In genomic region chrX:118345045-118345400, GRCh38 we compare ENCODE assay signal across 8 cellular contexts.
DNase-seq lines count a peak whose midpoint lies in the region; ATAC-seq and TF ChIP-seq lines count a peak whose summit lies in the region.

No MANE protein-coding gene starts in this region.

- no peak for DNase-seq in astrocyte of the cerebellum (ENCODE audit: low read depth)
- DNase-seq in hypothalamus (lab: John Stamatoyannopoulos, UW) = no peak
- DNase-seq in activated effector memory CD4-positive, alpha-beta T cell treated with anti-CD3 and anti-CD28 coated beads, Interleukin-2, amount 50 U/mL, for 16 hours = no peak
- no peak for DNase-seq in activated CD8-positive, alpha-beta memory T cell treated with anti-CD3 and anti-CD28 coated beads for 24 hours
- no peak for DNase-seq in hepatic stellate cell (ENCODE audit: low spot score)

- ATAC-seq in HG02884 (IDR thresholded peaks at IDR 0.05; ENCODE audit: unreplicated experiment) = peak; percentile 4

- peak overlapping the region; percentile 67 to 76 for H3K9ac ChIP-seq in mucosa of rectum (ENCODE audit: low read depth in 1 of 2, low read length in 2 of 2)

- no peaks in the 10 kb centered on the region for H3K27me3 ChIP-seq in DOHH2 (ENCODE audit: control insufficient read depth, low read length)
- H3K27me3 ChIP-seq in mucosa of rectum (ENCODE audit: control insufficient read depth in 2 of 2, insufficient read depth in 2 of 2, low read length in 2 of 2) = no peaks in the 10 kb centered on the region

- peaks cover 27% of the 10 kb centered on the region for H3K4me1 ChIP-seq in DOHH2 (ENCODE audit: control insufficient read depth, low read length)
- H3K4me1 ChIP-seq in mucosa of rectum (ENCODE audit: control insufficient read depth in 2 of 2, insufficient read depth in 2 of 2, low read length in 2 of 2) = peaks cover 0 to 3% of the 10 kb centered on the region in 2 donors

- no peaks in the 10 kb centered on the region for H3F3A ChIP-seq in DOHH2 (ENCODE audit: control insufficient read depth, insufficient read depth)

- H3K36me3 ChIP-seq in DOHH2 (ENCODE audit: control insufficient read depth, low read length) (no peaks in the 10 kb centered on the region), mucosa of rectum (ENCODE audit: control insufficient read depth in 2 of 2, insufficient read depth in 2 of 2, low read length in 2 of 2) (no peaks in the 10 kb centered on the region)

- H3K4me3 ChIP-seq in DOHH2 (ENCODE audit: low read length) (peak overlapping the region; percentile 73), astrocyte of the cerebellum (ENCODE audit: low read depth, low read length) (peak overlapping the region; percentile 79), mucosa of rectum (ENCODE audit: low read length in 2 of 2) (peak overlapping the region; percentile 63 to 82)

- in situ Hi-C loops in astrocyte of the cerebellum (cut with HindIII; ENCODE audit: low sequenced_read_pairs) = no loop called here

- peaks cover 34% of the 10 kb centered on the region for H3K79me2 ChIP-seq in DOHH2 (ENCODE audit: control insufficient read depth, low read length)

- H3K9me2 ChIP-seq in DOHH2 (replicated peaks; ENCODE audit: control insufficient read depth, low read length) = no peaks in the 10 kb centered on the region

- no peaks in the 10 kb centered on the region for H4K20me1 ChIP-seq in DOHH2 (ENCODE audit: control insufficient read depth, insufficient read depth, low read depth, low read length)

- H3K27ac ChIP-seq in DOHH2 (ENCODE audit: low read depth, low read length) (peak overlapping the region; percentile 53), mucosa of rectum (ENCODE audit: low read depth in 2 of 2, low read length in 2 of 2) (peak overlapping the region; percentile 92)

- H3K9me3 ChIP-seq in DOHH2 (ENCODE audit: control insufficient read depth, insufficient read depth, low read length) (no peaks in the 10 kb centered on the region), mucosa of rectum (ENCODE audit: control insufficient read depth in 2 of 2, low read length in 2 of 2) (no peaks in the 10 kb centered on the region)

- H3K4me2 ChIP-seq in DOHH2 (ENCODE audit: low read length) = peak overlapping the region; percentile 77

- TF ChIP-seq CTCF in DOHH2 (IDR thresholded peaks at IDR 0.05; ENCODE audit: low read depth, low read length, poor library complexity, severe bottlenecking) = no peak
- no peak for TF ChIP-seq CTCF in astrocyte of the cerebellum (IDR thresholded peaks at IDR 0.05; ENCODE audit: low read depth, low read length, missing control alignments)
